ENCODE assay signal across 8 cellular contexts in genomic region chr2:110858135-110858737, GRCh38.
DNase-seq lines count a peak whose midpoint lies in the region; ATAC-seq and TF ChIP-seq lines count a peak whose summit lies in the region.

No MANE protein-coding gene starts in this region.

- H3K4me3 Mint-ChIP-seq in CD4-positive, CD25-positive, alpha-beta regulatory T cell = peak overlapping the region; percentile 62 to 91 (median 80)
- H3K4me3 Mint-ChIP-seq in activated T-cell treated with anti-CD3 and anti-CD28 coated beads, Interleukin-2, amount 50 U/mL, for 4 hours = peak overlapping the region; percentile 59
- peak overlapping the region; percentile 74 for H3K4me3 Mint-ChIP-seq in natural killer cell treated with Interleukin-12 subunit alpha and Interleukin-12 subunit beta and Interleukin-15 and Interleukin-18, amount 100 ng/mL, for 72 hours

- H3K27me3 ChIP-seq in CD4-positive, CD25-positive, alpha-beta regulatory T cell (ENCODE audit: control insufficient read depth, insufficient read depth, low read length) = no peaks in the 10 kb centered on the region
- H3K27me3 ChIP-seq in left ventricle myocardium inferior (ENCODE audit: low read depth) = peaks cover 56% of the 10 kb centered on the region

- peaks cover 40% of the 10 kb centered on the region for H3K4me1 ChIP-seq in CD4-positive, CD25-positive, alpha-beta regulatory T cell (ENCODE audit: control insufficient read depth, insufficient read depth, low read length, poor library complexity, severe bottlenecking)
- no peaks in the 10 kb centered on the region for H3K4me1 ChIP-seq in left ventricle myocardium inferior

- peak overlapping the region; percentile 88 for H3K4me3 ChIP-seq in CD4-positive, CD25-positive, alpha-beta regulatory T cell (ENCODE audit: low read depth, low read length)
- H3K4me3 ChIP-seq in left ventricle myocardium inferior = no peak overlapping the region

- peaks cover 4% of the 10 kb centered on the region for H3K36me3 Mint-ChIP-seq in CD4-positive, CD25-positive, alpha-beta regulatory T cell
- H3K36me3 Mint-ChIP-seq in activated T-cell treated with anti-CD3 and anti-CD28 coated beads, Interleukin-2, amount 50 U/mL, for 4 hours (ENCODE audit: insufficient read depth) = no peaks in the 10 kb centered on the region
- no peaks in the 10 kb centered on the region for H3K36me3 Mint-ChIP-seq in natural killer cell treated with Interleukin-12 subunit alpha and Interleukin-12 subunit beta and Interleukin-15 and Interleukin-18, amount 100 ng/mL, for 72 hours

- peak; percentile 62 to 96 (median 89) for DNase-seq in CD4-positive, CD25-positive, alpha-beta regulatory T cell
- DNase-seq in activated T-cell treated with anti-CD3 and anti-CD28 coated beads, Interleukin-2, amount 50 U/mL, for 4 hours = peak; percentile 55
- DNase-seq in natural killer cell treated with Interleukin-12 subunit alpha and Interleukin-12 subunit beta and Interleukin-15 and Interleukin-18, amount 100 ng/mL, for 72 hours (ENCODE audit: low spot score) = no peak
- DNase-seq in ecto neural progenitor cell (ENCODE audit: low spot score) (no peak), left ventricle myocardium inferior (no peak), GF-D8 (lab: John Stamatoyannopoulos, UW) (no peak)

- peaks cover 21 to 75% (median 31%) of the 10 kb centered on the region in 4 donors for H3K4me1 Mint-ChIP-seq in CD4-positive, CD25-positive, alpha-beta regulatory T cell
- H3K4me1 Mint-ChIP-seq in activated T-cell treated with anti-CD3 and anti-CD28 coated beads, Interleukin-2, amount 50 U/mL, for 4 hours (ENCODE audit: low read depth) = peaks cover 49% of the 10 kb centered on the region
- H3K4me1 Mint-ChIP-seq in natural killer cell treated with Interleukin-12 subunit alpha and Interleukin-12 subunit beta and Interleukin-15 and Interleukin-18, amount 100 ng/mL, for 72 hours (ENCODE audit: low read depth in 2 of 2) = peaks cover 56 to 65% of the 10 kb centered on the region in 2 donors

- H3K27ac ChIP-seq in CD4-positive, CD25-positive, alpha-beta regulatory T cell (ENCODE audit: insufficient read depth, low read length, poor library complexity, severe bottlenecking) = peak overlapping the region; percentile 87
- peak overlapping the region; percentile 54 for H3K27ac ChIP-seq in KOPT-K1 (ENCODE audit: low read depth, low read length, poor library complexity, severe bottlenecking)
- H3K27ac ChIP-seq in left ventricle myocardium inferior (replicated peaks) = no peak overlapping the region

- H3K27ac Mint-ChIP-seq in CD4-positive, CD25-positive, alpha-beta regulatory T cell = peak overlapping the region; percentile 85 to 96 (median 94)
- H3K27ac Mint-ChIP-seq in natural killer cell treated with Interleukin-12 subunit alpha and Interleukin-12 subunit beta and Interleukin-15 and Interleukin-18, amount 100 ng/mL, for 72 hours = peak overlapping the region; percentile 18 to 50

- ATAC-seq in CD4-positive, CD25-positive, alpha-beta regulatory T cell (ENCODE audit: low read depth in 2 of 2) = peak; percentile 97 to 98
- ATAC-seq in GM21423 (IDR thresholded peaks at IDR 0.05; ENCODE audit: unreplicated experiment) = peak; percentile 66
- peak; percentile 92 to 95 for ATAC-seq in activated T-cell treated with anti-CD3 and anti-CD28 coated beads, Interleukin-2, amount 50 U/mL, for 4 hours
- ATAC-seq in natural killer cell treated with Interleukin-12 subunit alpha and Interleukin-12 subunit beta and Interleukin-15 and Interleukin-18, amount 100 ng/mL, for 72 hours = peak; percentile 89 to 93

- TF ChIP-seq CTCF in left ventricle myocardium inferior (IDR thresholded peaks at IDR 0.05; ENCODE audit: borderline replicate concordance) = no peak

- no peaks in the 10 kb centered on the region for H3K9me3 ChIP-seq in CD4-positive, CD25-positive, alpha-beta regulatory T cell (ENCODE audit: control insufficient read depth in 2 of 2, low read length in 2 of 2)
- H3K9me3 ChIP-seq in KOPT-K1 (ENCODE audit: insufficient read depth, low read length, poor library complexity, severe bottlenecking) (no peaks in the 10 kb centered on the region), left ventricle myocardium inferior (replicated peaks) (no peaks in the 10 kb centered on the region)

- intact Hi-C loops in left ventricle myocardium inferior (cut with micrococcal nuclease) = no loop called here

- no peaks in the 10 kb centered on the region for H3K36me3 ChIP-seq in CD4-positive, CD25-positive, alpha-beta regulatory T cell (ENCODE audit: control insufficient read depth, insufficient read depth, low read length)
- no peaks in the 10 kb centered on the region for H3K36me3 ChIP-seq in KOPT-K1 (ENCODE audit: insufficient read depth, low read length)
- no peaks in the 10 kb centered on the region for H3K36me3 ChIP-seq in left ventricle myocardium inferior

- peaks cover 9% of the 10 kb centered on the region for H3K27me3 Mint-ChIP-seq in CD4-positive, CD25-positive, alpha-beta regulatory T cell
- peaks cover 23% of the 10 kb centered on the region for H3K27me3 Mint-ChIP-seq in activated T-cell treated with anti-CD3 and anti-CD28 coated beads, Interleukin-2, amount 50 U/mL, for 4 hours (ENCODE audit: low read depth)
- peaks cover 0 to 10% of the 10 kb centered on the region in 2 donors for H3K27me3 Mint-ChIP-seq in natural killer cell treated with Interleukin-12 subunit alpha and Interleukin-12 subunit beta and Interleukin-15 and Interleukin-18, amount 100 ng/mL, for 72 hours

- peaks cover 0 to 4% (median 0%) of the 10 kb centered on the region in 7 donors for H3K9me3 Mint-ChIP-seq in CD4-positive, CD25-positive, alpha-beta regulatory T cell
- no peaks in the 10 kb centered on the region for H3K9me3 Mint-ChIP-seq in activated T-cell treated with anti-CD3 and anti-CD28 coated beads, Interleukin-2, amount 50 U/mL, for 4 hours
- H3K9me3 Mint-ChIP-seq in natural killer cell treated with Interleukin-12 subunit alpha and Interleukin-12 subunit beta and Interleukin-15 and Interleukin-18, amount 100 ng/mL, for 72 hours = no peaks in the 10 kb centered on the region

Comparison
In these comparisons a context has a peak if more than half of its experiments do, and no peak if none do; other contexts are left out.
1. DNase-seq: peak in CD4-positive, CD25-positive, alpha-beta regulatory T cell (3 of 3) and activated T-cell treated with anti-CD3 and anti-CD28 coated beads, Interleukin-2, amount 50 U/mL, for 4 hours (single experiment); none in natural killer cell treated with Interleukin-12 subunit alpha and Interleukin-12 subunit beta and Interleukin-15 and Interleukin-18, amount 100 ng/mL, for 72 hours (single experiment), ecto neural progenitor cell (single experiment), left ventricle myocardium inferior (single experiment) and GF-D8 (single experiment).
2. Peak in every context shown above with its lines, with median percentiles within 50 percentile points of each other: ATAC-seq and H3K4me3 Mint-ChIP-seq.